15 cellular contexts compared by ENCODE assay signal in the genomic region with DNA sequence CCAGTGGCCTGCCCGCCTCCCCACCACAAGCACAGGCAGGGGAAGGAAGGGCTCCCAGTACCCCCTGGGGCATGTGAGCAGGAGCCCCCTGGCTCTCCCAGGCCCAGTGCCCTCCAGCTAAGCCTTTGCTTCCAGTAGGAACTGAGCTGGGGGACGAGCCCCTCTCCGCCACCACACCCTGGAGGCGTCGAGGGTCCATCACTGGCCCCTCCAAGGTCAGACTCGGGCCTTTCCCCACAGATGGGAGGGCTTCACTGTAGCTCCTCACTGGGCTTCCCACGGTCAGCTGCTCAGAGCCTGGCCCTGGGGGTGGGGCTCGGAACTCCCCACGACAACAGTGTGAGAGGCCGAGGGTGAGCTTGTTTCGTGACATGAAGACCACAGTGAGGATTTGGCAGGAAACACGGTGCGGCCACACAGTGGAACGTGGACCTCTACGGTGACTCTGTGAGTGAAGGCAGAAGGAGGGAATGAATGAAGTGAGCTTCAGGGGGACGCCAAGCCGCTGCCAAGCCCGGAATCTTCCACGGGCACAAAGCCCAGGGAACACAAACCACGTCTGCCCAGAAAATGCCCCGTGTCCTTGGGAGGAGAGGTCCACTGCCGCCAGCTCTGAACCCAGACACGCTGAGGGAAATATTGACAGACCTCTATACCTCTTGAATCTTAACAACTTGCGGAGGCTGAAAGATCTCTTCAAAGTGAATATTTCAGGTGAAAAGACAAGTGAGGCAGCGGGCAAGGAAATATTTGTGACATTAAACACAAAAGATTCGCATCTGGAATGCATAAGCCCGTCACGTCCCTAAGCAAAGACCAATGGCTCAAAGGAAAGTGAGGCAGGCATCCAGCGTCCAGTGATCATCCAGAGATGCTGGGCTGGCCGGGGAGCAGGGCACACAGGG.
"Had no signal": no experiment of that assay in that cellular context is flagged by ENCODE, and none has a peak within 500 bp of the region (broad histone marks: within the 10 kb centered on the region; RNA-seq: fewer than 3 reads in every experiment).

No MANE protein-coding gene starts in this region.

- H3K4me1 Mint-ChIP-seq: immature natural killer cell, natural killer cell had no signal

- H3K4me1 ChIP-seq: breast epithelium, left lung, sigmoid colon, testis, vagina had no signal

- H3K9ac ChIP-seq: SK-N-SH had no signal

- H3K9me3 Mint-ChIP-seq: activated naive CD4-positive, alpha-beta T cell treated with anti-CD3 and anti-CD28 coated beads, Interleukin-2, amount 50 U/mL, for 72 hours; immature natural killer cell; natural killer cell had no signal

- H3K36me3 Mint-ChIP-seq: activated naive CD4-positive, alpha-beta T cell treated with anti-CD3 and anti-CD28 coated beads, Interleukin-2, amount 50 U/mL, for 72 hours; immature natural killer cell; natural killer cell had no signal

- H3K4me3 Mint-ChIP-seq: immature natural killer cell, natural killer cell had no signal

- H3K36me3 ChIP-seq: breast epithelium, left lung, sigmoid colon, vagina had no signal

- DNase-seq: activated CD4-positive, alpha-beta T cell treated with anti-CD3 and anti-CD28 coated beads, Interleukin-2, amount 50 U/mL, for 1 hour; immature natural killer cell; natural killer cell; sigmoid colon; stimulated activated CD4-positive, alpha-beta T cell treated with anti-CD3 and anti-CD28 coated beads, Interleukin-4, amount 100 ng/mL, for 1 hour; stimulated activated naive CD4-positive, alpha-beta T cell; testis had no signal

- H3K4me3 ChIP-seq: breast epithelium, left lung, lung, sigmoid colon, testis, vagina had no signal

- H3K4me2 ChIP-seq: SK-N-SH had no signal

- H3K27ac ChIP-seq: breast epithelium, epithelial cell of prostate, left lung, sigmoid colon, testis, vagina had no signal

- H3K27me3 ChIP-seq: breast epithelium, sigmoid colon, testis, vagina had no signal

- H3K27ac Mint-ChIP-seq: activated naive CD4-positive, alpha-beta T cell treated with anti-CD3 and anti-CD28 coated beads, Interleukin-2, amount 50 U/mL, for 72 hours; immature natural killer cell; natural killer cell had no signal

- FAIRE-seq: astrocyte had no signal

- H3K9me3 ChIP-seq: breast epithelium, left lung, sigmoid colon, SK-N-SH, testis, vagina had no signal
